ENCODE assay signal across 25 cellular contexts in genomic region chr19:688992-689391, GRCh38. TPM values are rescaled to one million over a fixed set of nuclear protein-coding genes. Genes with fewer than 3 reads are reported as not detected.
A peak's percentile ranks its signal among the peaks of the same experiment; 100 is the strongest.
DNase-seq lines count a peak whose midpoint lies in the region; ATAC-seq, FAIRE-seq and TF ChIP-seq lines count a peak whose summit lies in the region.
"Had no signal": no experiment of that assay in that cellular context is flagged by ENCODE, and none has a peak within 500 bp of the region (broad histone marks: within the 10 kb centered on the region; RNA-seq: fewer than 3 reads in every experiment).

No MANE protein-coding gene starts in this region.

- H3K36me3 Mint-ChIP-seq in glutamatergic neuron (ENCODE audit: unreplicated experiment): no peaks in the 10 kb centered on the region
- H3K36me3 Mint-ChIP-seq: CD4-positive, alpha-beta memory T cell had no signal

- H3K79me2 ChIP-seq in K562 (ENCODE audit: control insufficient read depth, insufficient read depth, low read length): no peaks in the 10 kb centered on the region

- H3K4me2 ChIP-seq in K562 (ENCODE audit: insufficient read depth, low read length): no peak overlapping the region
- H3K4me2 ChIP-seq: BLaER1 treated with 17β-estradiol and CSF1 and Interleukin-3, amounts not matched to agents 10 nM and 100 nM had no signal

- no peak overlapping the region for H2AFZ ChIP-seq in K562 (ENCODE audit: low read depth, low read length)

- no peak overlapping the region for H3K4me3 Mint-ChIP-seq in glutamatergic neuron (ENCODE audit: unreplicated experiment)
- H3K4me3 Mint-ChIP-seq: CD4-positive, alpha-beta memory T cell had no signal

- intact Hi-C loops in K562 (cut with micrococcal nuclease): no loop called here
- intact Hi-C loops in aorta (cut with DNase I): no loop called here
- intact Hi-C loops in ascending aorta (cut with DNase I): no loop called here

- no peak for TF ChIP-seq RAD21 in K562 (CRISPR knock-in tag; conservative IDR thresholded peaks at IDR 0.05 in 1 of 2, IDR thresholded peaks at IDR 0.05 in 1 of 2)

- peaks cover 1% of the 10 kb centered on the region for H3K27me3 Mint-ChIP-seq in glutamatergic neuron (ENCODE audit: unreplicated experiment)
- H3K27me3 Mint-ChIP-seq: CD4-positive, alpha-beta memory T cell had no signal

- no peak for TF ChIP-seq POLR2A in K562 (conservative IDR thresholded peaks at IDR 0.05)

- 60% methylated on average over 17 of the region's 17 CpGs for WGBS in K562 (ENCODE audit: insufficient coverage, low coverage, missing lambda C conversion rate)
- 89 to 90% methylated on average over 17 of the region's 17 CpGs for WGBS in aorta, 2 donors

- no peak overlapping the region for H3K9ac ChIP-seq in K562 (ENCODE audit: insufficient read depth in 1 of 2, low read depth in 2 of 2, low read length in 2 of 2)
- H3K9ac ChIP-seq: BLaER1 treated with 17β-estradiol and CSF1 and Interleukin-3, amounts not matched to agents 10 nM and 100 nM had no signal

- TF ChIP-seq CTCF in HEK293 (tag by site-specific recombination; IDR thresholded peaks at IDR 0.05) (no peak), K562 (IDR thresholded peaks at IDR 0.05 in 2 of 3, conservative IDR thresholded peaks at IDR 0.05 in 1 of 3; ENCODE audit: insufficient read depth in 2 of 3, low read depth in 1 of 3, low read length in 3 of 3) (no peak), glutamatergic neuron (IDR thresholded peaks at IDR 0.05; ENCODE audit: partially characterized antibody, unreplicated experiment) (no peak), ascending aorta (IDR thresholded peaks at IDR 0.05) (no peak)

- H3K4me1 ChIP-seq in HEK293 (ENCODE audit: control insufficient read depth, insufficient read depth, low read length) (no peaks in the 10 kb centered on the region), K562 (replicated peaks in 1 of 2; ENCODE audit: control insufficient read depth in 2 of 2, insufficient read depth in 2 of 2, low read length in 2 of 2) (peaks cover 0 to 33% of the 10 kb centered on the region in 2 experiments; a peak in 2 of 5 replicates), aorta (ENCODE audit: control insufficient read depth in 1 of 2, insufficient read depth in 2 of 2, low read length in 2 of 2) (no peaks in the 10 kb centered on the region), ascending aorta (no peaks in the 10 kb centered on the region)
- H3K4me1 ChIP-seq: BE2C had no signal

- no peaks in the 10 kb centered on the region for H3K4me1 Mint-ChIP-seq in glutamatergic neuron (ENCODE audit: low read depth, unreplicated experiment)
- H3K4me1 Mint-ChIP-seq: CD4-positive, alpha-beta memory T cell had no signal

- H3K27ac ChIP-seq in HEK293 (ENCODE audit: extremely low read depth, low read depth, low read length) (no peak overlapping the region), K562 (ENCODE audit: extremely low read depth, low read depth, low read length) (no peak overlapping the region), aorta (ENCODE audit: low read depth in 1 of 2, low read length in 2 of 2) (no peak overlapping the region), ascending aorta (no peak overlapping the region)
- H3K27ac ChIP-seq: BLaER1 treated with 17β-estradiol and CSF1 and Interleukin-3, amounts not matched to agents 10 nM and 100 nM had no signal

- H3K27me3 ChIP-seq in K562 (ENCODE audit: control insufficient read depth in 2 of 2, insufficient read depth in 2 of 2, low read length in 2 of 2) (no peaks in the 10 kb centered on the region), aorta (ENCODE audit: control insufficient read depth in 1 of 2, insufficient read depth in 2 of 2, low read length in 1 of 2) (no peaks in the 10 kb centered on the region), ascending aorta (no peaks in the 10 kb centered on the region)
- H3K27me3 ChIP-seq: BE2C had no signal

- CTCF ChIA-PET in HEK293 (lab: Yijun Ruan, JAX) (no interaction called here), K562 (lab: Yijun Ruan, JAX; ENCODE audit: low intra/inter-chr PET ratio) (no interaction called here)

- POLR2A ChIA-PET in HEK293 (lab: Yijun Ruan, JAX): no interaction called here
- POLR2A ChIA-PET in K562 (lab: Yijun Ruan, JAX): interaction anchor here (0.8 kb wide), 1 partner anchor 13 kb away, joined by 3 read pairs; no protein-coding TSS in a partner anchor

- H3K9me1 ChIP-seq in K562 (ENCODE audit: control insufficient read depth, insufficient read depth, low read length): no peaks in the 10 kb centered on the region

- ATAC-seq in K562: no peak
- ATAC-seq in aorta (ENCODE audit: low FRiP score): peak; percentile 42
- ATAC-seq: A549 had no signal

- H3K36me3 ChIP-seq in HEK293 (ENCODE audit: control insufficient read depth in 2 of 2, insufficient read depth in 1 of 2, low read length in 2 of 2): no peaks in the 10 kb centered on the region
- H3K36me3 ChIP-seq in K562 (ENCODE audit: control insufficient read depth, insufficient read depth, low read length): no peaks in the 10 kb centered on the region
- no peaks in the 10 kb centered on the region for H3K36me3 ChIP-seq in aorta (ENCODE audit: control insufficient read depth in 1 of 2, insufficient read depth in 2 of 2, low read length in 1 of 2)
- H3K36me3 ChIP-seq in ascending aorta: no peaks in the 10 kb centered on the region
- H3K36me3 ChIP-seq: BE2C; BLaER1 treated with 17β-estradiol and CSF1 and Interleukin-3, amounts not matched to agents 10 nM and 100 nM had no signal

- DNase-seq in K562 (ENCODE audit: extremely low read depth in 1 of 4, low spot score in 3 of 4) (no peak), glutamatergic neuron (no peak), aorta (no peak), OCI-M1 (lab: John Stamatoyannopoulos, UW) (no peak), ascending aorta (ENCODE audit: low spot score in 2 of 2) (no peak)
- DNase-seq in stimulated activated CD4-positive, alpha-beta T cell treated with anti-CD3 and anti-CD28 coated beads, Interleukin-12 subunit alpha, Interleukin-12 subunit beta, amount 100 ng/mL, for 4 hours: no peak
- DNase-seq: 8988T, ACHN, AML-193, BE2C, Calu3, COR-L47, DMS53, DMS79 treated with DMSO at 0.1 percent for 48 hours, GF-D8, GOT3, H7, HCEC 1CT had no signal

- TF ChIP-seq EP300 in K562 (IDR thresholded peaks at IDR 0.05; ENCODE audit: low read length): no peak

- BruUV-seq in K562 (replicated peaks; lab: Mats Ljungman, UMichigan): no TSS peak

- no peaks in the 10 kb centered on the region for H4K20me1 ChIP-seq in K562 (replicated peaks; ENCODE audit: control insufficient read depth, insufficient read depth, low read length)
- H4K20me1 ChIP-seq: BLaER1 treated with 17β-estradiol and CSF1 and Interleukin-3, amounts not matched to agents 10 nM and 100 nM had no signal

- peak overlapping the region; percentile 38 for H3K27ac Mint-ChIP-seq in glutamatergic neuron (ENCODE audit: unreplicated experiment)
- H3K27ac Mint-ChIP-seq: CD4-positive, alpha-beta memory T cell had no signal

- in situ Hi-C loops in K562 (cut with MboI): no loop called here

- FAIRE-seq in K562 (lab: Jason Lieb, UNC): no peak
- FAIRE-seq: A549, GM12891 had no signal

- H3K9me3 ChIP-seq in HEK293 (ENCODE audit: control insufficient read depth, insufficient read depth, low read depth, low read length): no peaks in the 10 kb centered on the region
- no peaks in the 10 kb centered on the region for H3K9me3 ChIP-seq in K562 (replicated peaks; ENCODE audit: control insufficient read depth, insufficient read depth, low read depth, low read length)
- H3K9me3 ChIP-seq in aorta (ENCODE audit: control insufficient read depth, low read length): no peaks in the 10 kb centered on the region
- no peaks in the 10 kb centered on the region for H3K9me3 ChIP-seq in ascending aorta
- H3K9me3 ChIP-seq: A549, BE2C had no signal

- H3K4me3 ChIP-seq in HEK293 (ENCODE audit: low read depth, low read length): no peak overlapping the region
- no peak overlapping the region for H3K4me3 ChIP-seq in K562
- H3K4me3 ChIP-seq in aorta (ENCODE audit: low read length in 2 of 2): no peak overlapping the region
- no peak overlapping the region for H3K4me3 ChIP-seq in ascending aorta
- H3K4me3 ChIP-seq: A549; BLaER1 treated with 17β-estradiol and CSF1 and Interleukin-3, amounts not matched to agents 10 nM and 100 nM had no signal

- peaks cover 7% of the 10 kb centered on the region for H3K9me3 Mint-ChIP-seq in glutamatergic neuron (ENCODE audit: unreplicated experiment)

RNA-seq across cellular contexts. Expression of gene PRSS57, which starts 6.3 kb away (rescaled TPM):
- not detected in 2 replicates for total RNA-seq in K562 (2011; cell fraction: chromatin; rRNA removed; ENCODE audit: low replicate concordance)
- 0.50 and 1.1 TPM in 2 replicates for total RNA-seq in K562 (2011; cell fraction: nucleolus; rRNA removed)
- 0.37 TPM in 1 of 2 replicates, not detected in the other for total RNA-seq in K562 (2011; cell fraction: nucleoplasm; rRNA removed)
- total RNA-seq in K562 (2014; rRNA removed): 1.9 and 2.0 TPM in 2 replicates
- not detected in 2 replicates for total RNA-seq in K562 (2014; rRNA removed; fragmentation: Illumina TruSeq; extraction: Trizol)
- 2.5 and 3.0 TPM in 2 replicates for total RNA-seq in K562 (2015; rRNA removed; fragmentation: Illumina TruSeq; extraction: Trizol)
- total RNA-seq in K562 (2021): 1.0 and 2.0 TPM in 2 replicates
- 0.22 and 0.49 TPM in 2 replicates for polyA plus RNA-seq in K562 (2011; rRNA removed)
- polyA plus RNA-seq in K562 (2011; cell fraction: cytosol; rRNA removed): 0.53 and 2.1 TPM in 2 replicates
- polyA plus RNA-seq in K562 (2011; cell fraction: nucleus; rRNA removed): 0.34 and 0.37 TPM in 2 replicates
- polyA plus RNA-seq in K562 (2012): 4.0 and 26.3 TPM in 2 replicates
- 0.86 TPM in 1 of 2 replicates, not detected in the other for polyA plus RNA-seq in K562 (2014; fragmentation: Illumina TruSeq; extraction: Trizol)
- under 1 TPM in 1 of 2 experiments, not detected in 1; 0.06 TPM for polyA plus RNA-seq in K562 (2014; fragmentation: Nextera tagmentation; extraction: Ambion mirVana)
- polyA plus RNA-seq in K562 (2014; rRNA removed): 1.5 TPM in 2 replicates
- polyA minus RNA-seq in K562 (2011; rRNA and poly(A)+ RNA removed): not detected in 2 replicates
- polyA minus RNA-seq in K562 (2011; cell fraction: cytosol; rRNA and poly(A)+ RNA removed): not detected in 2 replicates
- polyA minus RNA-seq in K562 (2011; cell fraction: nucleus; rRNA and poly(A)+ RNA removed): not detected in 2 replicates
- total RNA-seq in glutamatergic neuron (ENCODE audit: unreplicated experiment): 0.78 TPM
- total RNA-seq in aorta: not detected
- polyA plus RNA-seq in aorta: not detected
- not detected for total RNA-seq in ascending aorta
- total RNA-seq: Calu3; CD4-positive, alpha-beta memory T cell; Daoy; G401; H7 had no signal
- polyA plus RNA-seq: CD4-positive, alpha-beta memory T cell had no signal

RNA-seq across cellular contexts. Expression of gene FSTL3, which starts 12.8 kb away (rescaled TPM):
- 3.0 and 7.7 TPM in 2 replicates for total RNA-seq in K562 (2011; cell fraction: chromatin; rRNA removed; ENCODE audit: low replicate concordance)
- 9.3 and 12.7 TPM in 2 replicates for total RNA-seq in K562 (2011; cell fraction: nucleolus; rRNA removed)
- total RNA-seq in K562 (2011; cell fraction: nucleoplasm; rRNA removed): 5.3 and 7.4 TPM in 2 replicates
- total RNA-seq in K562 (2014; rRNA removed) (5.3 and 7.8 TPM in 2 replicates), K562 (2014; rRNA removed; fragmentation: Illumina TruSeq; extraction: Trizol) (1.3 and 2.0 TPM in 2 replicates), K562 (2015; rRNA removed; fragmentation: Illumina TruSeq; extraction: Trizol) (4.5 and 4.6 TPM in 2 replicates), K562 (2021) (5.7 and 6.6 TPM in 2 replicates), glutamatergic neuron (ENCODE audit: unreplicated experiment) (10.7 TPM), aorta (100 to 1,000 TPM; 116 to 134 TPM), ascending aorta (541 TPM)
- polyA plus RNA-seq in K562 (2011; rRNA removed) (3.9 and 5.2 TPM in 2 replicates), K562 (2014; fragmentation: Illumina TruSeq; extraction: Trizol) (2.2 and 4.6 TPM in 2 replicates), K562 (2014; fragmentation: Nextera tagmentation; extraction: Ambion mirVana) (under 1 TPM in 1 of 2 experiments, not detected in 1; 0.35 TPM), K562 (2014; rRNA removed) (6.8 and 8.0 TPM in 2 replicates), aorta (10 to 100 TPM; 40.6 to 80.1 TPM)
- polyA plus RNA-seq in K562 (2011; cell fraction: cytosol; rRNA removed): 8.1 and 20.9 TPM in 2 replicates
- polyA plus RNA-seq in K562 (2011; cell fraction: nucleus; rRNA removed): 26.1 and 42.9 TPM in 2 replicates
- polyA plus RNA-seq in K562 (2012): 7.1 and 8.8 TPM in 2 replicates
- 2.2 and 2.9 TPM in 2 replicates for polyA minus RNA-seq in K562 (2011; rRNA and poly(A)+ RNA removed)
- polyA minus RNA-seq in K562 (2011; cell fraction: cytosol; rRNA and poly(A)+ RNA removed): 5.1 and 7.8 TPM in 2 replicates
- polyA minus RNA-seq in K562 (2011; cell fraction: nucleus; rRNA and poly(A)+ RNA removed): 3.2 and 4.0 TPM in 2 replicates

RNA-seq across cellular contexts. Expression of gene PALM, which starts 19.7 kb away (rescaled TPM):
- 4.4 and 8.7 TPM in 2 replicates for total RNA-seq in K562 (2011; cell fraction: chromatin; rRNA removed; ENCODE audit: low replicate concordance)
- 4.2 and 5.2 TPM in 2 replicates for total RNA-seq in K562 (2011; cell fraction: nucleolus; rRNA removed)
- 2.3 and 6.4 TPM in 2 replicates for total RNA-seq in K562 (2011; cell fraction: nucleoplasm; rRNA removed)
- 2.6 and 3.3 TPM in 2 replicates for total RNA-seq in K562 (2014; rRNA removed)
- 0.51 and 0.73 TPM in 2 replicates for total RNA-seq in K562 (2014; rRNA removed; fragmentation: Illumina TruSeq; extraction: Trizol)
- total RNA-seq in K562 (2015; rRNA removed; fragmentation: Illumina TruSeq; extraction: Trizol): 1.6 and 1.8 TPM in 2 replicates
- 6.6 and 6.9 TPM in 2 replicates for total RNA-seq in K562 (2021)
- 2.4 and 2.8 TPM in 2 replicates for polyA plus RNA-seq in K562 (2011; rRNA removed)
- polyA plus RNA-seq in K562 (2011; cell fraction: cytosol; rRNA removed): 2.4 and 5.7 TPM in 2 replicates
- 2.8 and 5.3 TPM in 2 replicates for polyA plus RNA-seq in K562 (2011; cell fraction: nucleus; rRNA removed)
- polyA plus RNA-seq in K562 (2012): 3.7 and 10.5 TPM in 2 replicates
- 1.7 and 3.0 TPM in 2 replicates for polyA plus RNA-seq in K562 (2014; fragmentation: Illumina TruSeq; extraction: Trizol)
- under 1 TPM; 0.04 to 0.08 TPM for polyA plus RNA-seq in K562 (2014; fragmentation: Nextera tagmentation; extraction: Ambion mirVana)
- polyA plus RNA-seq in K562 (2014; rRNA removed): 2.1 and 3.3 TPM in 2 replicates
- 0.45 and 1.0 TPM in 2 replicates for polyA minus RNA-seq in K562 (2011; rRNA and poly(A)+ RNA removed)
- 8.5 and 10.1 TPM in 2 replicates for polyA minus RNA-seq in K562 (2011; cell fraction: cytosol; rRNA and poly(A)+ RNA removed)
- 1.3 and 2.2 TPM in 2 replicates for polyA minus RNA-seq in K562 (2011; cell fraction: nucleus; rRNA and poly(A)+ RNA removed)
- total RNA-seq in glutamatergic neuron (ENCODE audit: unreplicated experiment): 349 TPM
- 10 to 100 TPM; 27.5 to 75.1 TPM for total RNA-seq in aorta
- polyA plus RNA-seq in aorta: 1 to 10 TPM in 1 of 2 donors, under 1 TPM in 1; 0.59 to 2.5 TPM
- 107 TPM for total RNA-seq in ascending aorta
- total RNA-seq: CD4-positive, alpha-beta memory T cell had no signal
- polyA plus RNA-seq: CD4-positive, alpha-beta memory T cell had no signal

RNA-seq across cellular contexts. Expression of gene RNF126, which starts 26.0 kb away (rescaled TPM):
- 35.2 and 104 TPM in 2 replicates for total RNA-seq in K562 (2011; cell fraction: chromatin; rRNA removed; ENCODE audit: low replicate concordance)
- 88.7 and 118 TPM in 2 replicates for total RNA-seq in K562 (2011; cell fraction: nucleolus; rRNA removed)
- total RNA-seq in K562 (2011; cell fraction: nucleoplasm; rRNA removed): 57.0 and 58.7 TPM in 2 replicates
- total RNA-seq in K562 (2014; rRNA removed) (101 and 128 TPM in 2 replicates), K562 (2014; rRNA removed; fragmentation: Illumina TruSeq; extraction: Trizol) (6.6 and 7.6 TPM in 2 replicates), K562 (2015; rRNA removed; fragmentation: Illumina TruSeq; extraction: Trizol) (26.2 and 31.8 TPM in 2 replicates), K562 (2021) (85.7 and 95.8 TPM in 2 replicates), glutamatergic neuron (ENCODE audit: unreplicated experiment) (51.7 TPM), aorta (10 to 100 TPM; 26.7 to 26.9 TPM), ascending aorta (39.0 TPM)
- polyA plus RNA-seq in K562 (2011; rRNA removed) (6.5 and 12.3 TPM in 2 replicates), K562 (2014; fragmentation: Illumina TruSeq; extraction: Trizol) (9.1 and 34.6 TPM in 2 replicates), K562 (2014; fragmentation: Nextera tagmentation; extraction: Ambion mirVana) (under 1 TPM; 0.27 to 0.36 TPM), K562 (2014; rRNA removed) (79.0 and 87.6 TPM in 2 replicates), aorta (10 to 100 TPM; 18.3 to 38.5 TPM)
- polyA plus RNA-seq in K562 (2011; cell fraction: cytosol; rRNA removed): 22.5 and 58.3 TPM in 2 replicates
- polyA plus RNA-seq in K562 (2011; cell fraction: nucleus; rRNA removed): 48.9 and 104 TPM in 2 replicates
- polyA plus RNA-seq in K562 (2012): 65.9 and 76.9 TPM in 2 replicates
- polyA minus RNA-seq in K562 (2011; rRNA and poly(A)+ RNA removed): 1.7 and 4.6 TPM in 2 replicates
- polyA minus RNA-seq in K562 (2011; cell fraction: cytosol; rRNA and poly(A)+ RNA removed): 20.2 and 32.4 TPM in 2 replicates
- 34.3 and 38.8 TPM in 2 replicates for polyA minus RNA-seq in K562 (2011; cell fraction: nucleus; rRNA and poly(A)+ RNA removed)

RNA-seq across cellular contexts. Expression of gene FGF22, which starts 49.3 kb away (rescaled TPM):
- 2.3 and 4.6 TPM in 2 replicates for total RNA-seq in K562 (2011; cell fraction: chromatin; rRNA removed; ENCODE audit: low replicate concordance)
- total RNA-seq in K562 (2011; cell fraction: nucleolus; rRNA removed): 3.2 and 3.7 TPM in 2 replicates
- 2.6 and 4.0 TPM in 2 replicates for total RNA-seq in K562 (2011; cell fraction: nucleoplasm; rRNA removed)
- total RNA-seq in K562 (2014; rRNA removed) (0.49 and 1.7 TPM in 2 replicates), K562 (2014; rRNA removed; fragmentation: Illumina TruSeq; extraction: Trizol) (not detected in 2 replicates), K562 (2015; rRNA removed; fragmentation: Illumina TruSeq; extraction: Trizol) (0.25 TPM in 1 of 2 replicates, not detected in the other), K562 (2021) (0.58 and 0.86 TPM in 2 replicates), glutamatergic neuron (ENCODE audit: unreplicated experiment) (1.5 TPM), aorta (under 1 TPM; 0.36 to 0.45 TPM), ascending aorta (not detected)
- polyA plus RNA-seq in K562 (2011; rRNA removed) (0.14 and 0.24 TPM in 2 replicates), K562 (2014; fragmentation: Illumina TruSeq; extraction: Trizol) (0.14 TPM in 1 of 2 replicates, not detected in the other), K562 (2014; fragmentation: Nextera tagmentation; extraction: Ambion mirVana) (not detected), K562 (2014; rRNA removed) (1.6 and 2.2 TPM in 2 replicates), aorta (1 to 10 TPM in 1 of 2 donors, under 1 TPM in 1; 0.63 to 4.8 TPM)
- 0.18 and 0.34 TPM in 2 replicates for polyA plus RNA-seq in K562 (2011; cell fraction: cytosol; rRNA removed)
- polyA plus RNA-seq in K562 (2011; cell fraction: nucleus; rRNA removed): 1.5 and 3.3 TPM in 2 replicates
- 0.60 and 0.89 TPM in 2 replicates for polyA plus RNA-seq in K562 (2012)
- not detected in 2 replicates for polyA minus RNA-seq in K562 (2011; rRNA and poly(A)+ RNA removed)
- polyA minus RNA-seq in K562 (2011; cell fraction: cytosol; rRNA and poly(A)+ RNA removed): not detected in 2 replicates
- polyA minus RNA-seq in K562 (2011; cell fraction: nucleus; rRNA and poly(A)+ RNA removed): 0.33 and 0.40 TPM in 2 replicates
- total RNA-seq: Daoy, G401, H7 had no signal
- polyA plus RNA-seq: CD4-positive, alpha-beta memory T cell had no signal

Comparison
In these comparisons a context has a peak if more than half of its experiments do, and no peak if none do; other contexts are left out.
1. RNA of gene FSTL3, which starts 12.8 kb away (total RNA-seq): 541 TPM in ascending aorta (single experiment) and 116 to 134 TPM in aorta; 10.7 TPM in glutamatergic neuron (single experiment) and 1.3 to 12.7 TPM in K562; every median in the first group is over 4 times any median in the second.